In genomic region chr2:36329251-36329650, GRCh38 we compare ENCODE assay signal across 1 cellular context.
TF ChIP-seq lines count a peak whose summit lies in the region.

No MANE protein-coding gene starts in this region.

TF ChIP-seq in H1, 55 proteins besides CTCF, POLR2A, EP300 and RAD21:
- no peak for TF ChIP-seq TBP (IDR thresholded peaks at IDR 0.05; ENCODE audit: low read depth, low read length)
